Comparison of ENCODE assay signal across 9 cellular contexts in genomic region chr11:113778111-113778910, GRCh38. TPM values are rescaled to one million over a fixed set of nuclear protein-coding genes. Genes with fewer than 3 reads are reported as not detected.
DNase-seq lines count a peak whose midpoint lies in the region; ATAC-seq and TF ChIP-seq lines count a peak whose summit lies in the region.
"Had no signal": no experiment of that assay in that cellular context is flagged by ENCODE, and none has a peak within 500 bp of the region (broad histone marks: within the 10 kb centered on the region; RNA-seq: fewer than 3 reads in every experiment).

No MANE protein-coding gene starts in this region.

- H3K4me2 ChIP-seq in GM23248 (ENCODE audit: unreplicated experiment) = peak overlapping the region; percentile 34

- H3K27me3 ChIP-seq in GM23248 (replicated peaks; ENCODE audit: insufficient read depth) (peaks cover 32% of the 10 kb centered on the region; the same call in 1 of the 2 replicates), gastroesophageal sphincter (no peaks in the 10 kb centered on the region)
- no peaks in the 10 kb centered on the region for H3K27me3 ChIP-seq in effector memory CD4-positive, alpha-beta T cell (replicated peaks; ENCODE audit: control insufficient read depth, insufficient read depth, low read length, poor library complexity, severe bottlenecking)

- ATAC-seq in gastroesophageal sphincter (no peak), HG03457 (IDR thresholded peaks at IDR 0.05; ENCODE audit: unreplicated experiment) (no peak), GM19455 (IDR thresholded peaks at IDR 0.05; ENCODE audit: unreplicated experiment) (no peak)
- ATAC-seq in activated naive CD4-positive, alpha-beta T cell treated with anti-CD3 and anti-CD28 coated beads, Interleukin-2, amount 50 U/mL, for 72 hours = no peak

- no peaks in the 10 kb centered on the region for H3K9me3 Mint-ChIP-seq in activated naive CD4-positive, alpha-beta T cell treated with anti-CD3 and anti-CD28 coated beads, Interleukin-2, amount 50 U/mL, for 72 hours

- peaks cover 7% of the 10 kb centered on the region; the same call in 1 of the 2 replicates for H3F3A ChIP-seq in GM23248 (ENCODE audit: insufficient read depth)

- 36 to 38% methylated on average over 11 of the region's 11 CpGs for WGBS in GM23248 (ENCODE audit: low coverage in 1 of 2, low lambda C conversion rate in 2 of 2, missing lambda C conversion rate in 2 of 2), 2 experiments
- WGBS in gastroesophageal sphincter (ENCODE audit: low coverage in 1 of 2), 2 donors = 35 to 42% methylated on average over 11 of the region's 11 CpGs

- no peak overlapping the region for H3K27ac Mint-ChIP-seq in activated naive CD4-positive, alpha-beta T cell treated with anti-CD3 and anti-CD28 coated beads, Interleukin-2, amount 50 U/mL, for 72 hours

- H4K20me1 ChIP-seq in GM23248 (ENCODE audit: insufficient read depth) = no peaks in the 10 kb centered on the region

- H3K79me2 ChIP-seq in GM23248 (ENCODE audit: insufficient read depth) = peaks cover 2% of the 10 kb centered on the region

- no peak for TF ChIP-seq EP300 in gastroesophageal sphincter (IDR thresholded peaks at IDR 0.05)

- H3K27ac ChIP-seq in GM23248 = no peak overlapping the region
- H3K27ac ChIP-seq in gastroesophageal sphincter = peak overlapping the region in 3 of 4 donors; percentile 58 to 75 (median 60)
- H3K27ac ChIP-seq in effector memory CD4-positive, alpha-beta T cell (ENCODE audit: insufficient read depth, low read length, poor library complexity, severe bottlenecking) = no peak overlapping the region

- H2AFZ ChIP-seq in GM23248 = peak overlapping the region; percentile 18; the same call in 1 of the 2 replicates

- no peak overlapping the region for H3K9ac ChIP-seq in GM23248

- H3K36me3 ChIP-seq in GM23248 (ENCODE audit: low read depth) (no peaks in the 10 kb centered on the region), gastroesophageal sphincter (no peaks in the 10 kb centered on the region)
- H3K36me3 ChIP-seq in effector memory CD4-positive, alpha-beta T cell (ENCODE audit: control insufficient read depth, insufficient read depth, low read length) = no peaks in the 10 kb centered on the region

- no peaks in the 10 kb centered on the region for H3K9me2 ChIP-seq in GM23248 (ENCODE audit: insufficient read depth)

- H3K4me1 ChIP-seq in GM23248 (ENCODE audit: insufficient read depth) (peaks cover 3% of the 10 kb centered on the region), gastroesophageal sphincter (peaks cover 0 to 10% (median 0%) of the 10 kb centered on the region in 3 donors)
- no peaks in the 10 kb centered on the region for H3K4me1 ChIP-seq in effector memory CD4-positive, alpha-beta T cell (ENCODE audit: control insufficient read depth, insufficient read depth, low read length, poor library complexity, severe bottlenecking)

- H3K36me3 Mint-ChIP-seq in activated naive CD4-positive, alpha-beta T cell treated with anti-CD3 and anti-CD28 coated beads, Interleukin-2, amount 50 U/mL, for 72 hours = peaks cover 4% of the 10 kb centered on the region in 2 donors

- DNase-seq in GM23248 (peak; percentile 83), SHP77 treated with DMSO at 0.1 percent for 48 hours (lab: John Stamatoyannopoulos, UW) (peak; percentile 29), pulmonary artery endothelial cell (ENCODE audit: low read depth, low spot score) (peak; percentile 19)
- DNase-seq in effector memory CD4-positive, alpha-beta T cell = no peak
- DNase-seq in activated naive CD4-positive, alpha-beta T cell treated with anti-CD3 and anti-CD28 coated beads, Interleukin-2, amount 50 U/mL, for 72 hours (ENCODE audit: low spot score in 2 of 2) = no peak

- in situ Hi-C loops in GM23248 (cut with MboI) = no loop called here

- no peak for TF ChIP-seq POLR2A in gastroesophageal sphincter (IDR thresholded peaks at IDR 0.05)

- no peaks in the 10 kb centered on the region for H3K9me3 ChIP-seq in GM23248 (ENCODE audit: low read depth)
- H3K9me3 ChIP-seq in gastroesophageal sphincter = no peaks in the 10 kb centered on the region
- no peaks in the 10 kb centered on the region for H3K9me3 ChIP-seq in effector memory CD4-positive, alpha-beta T cell (ENCODE audit: control insufficient read depth, low read length)

- H3K4me3 ChIP-seq in GM23248 = peak overlapping the region; percentile 38
- H3K4me3 ChIP-seq in gastroesophageal sphincter = peak overlapping the region in 1 of 2 donors; percentile 9
- H3K4me3 ChIP-seq in effector memory CD4-positive, alpha-beta T cell (ENCODE audit: insufficient read depth, low read depth, low read length, poor library complexity, severe bottlenecking) = no peak overlapping the region

- TF ChIP-seq CTCF in gastroesophageal sphincter (IDR thresholded peaks at IDR 0.05) = no peak

RNA-seq across cellular contexts. Expression of gene CLDN25, which starts 1.3 kb away (rescaled TPM):
- total RNA-seq in GM23248 (2014; rRNA removed; shearing (Covaris generic)) = not detected in 2 replicates
- polyA plus RNA-seq in GM23248 (2016; fragmentation: Nextera tagmentation; extraction: Ambion mirVana) = not detected in 2 replicates
- total RNA-seq in gastroesophageal sphincter = not detected
- not detected in 2 replicates for total RNA-seq in pulmonary artery endothelial cell
- not detected for total RNA-seq in activated naive CD4-positive, alpha-beta T cell treated with anti-CD3 and anti-CD28 coated beads, Interleukin-2, amount 50 U/mL, for 72 hours
- polyA plus RNA-seq: adipose tissue had no signal

RNA-seq across cellular contexts. Expression of gene ZW10, which starts 4.8 kb away (rescaled TPM):
- 19.7 and 21.6 TPM in 2 replicates for total RNA-seq in GM23248 (2014; rRNA removed; shearing (Covaris generic))
- 18.0 and 18.1 TPM in 2 replicates for polyA plus RNA-seq in GM23248 (2016; fragmentation: Nextera tagmentation; extraction: Ambion mirVana)
- total RNA-seq in gastroesophageal sphincter = 10 to 100 TPM in 3 of 4 donors, 1 to 10 TPM in 1; 9.8 to 15.8 (median 13.0) TPM
- total RNA-seq in pulmonary artery endothelial cell = 25.3 and 31.4 TPM in 2 replicates
- 10 to 100 TPM; 16.5 to 18.5 TPM for total RNA-seq in activated naive CD4-positive, alpha-beta T cell treated with anti-CD3 and anti-CD28 coated beads, Interleukin-2, amount 50 U/mL, for 72 hours

Comparison
In these comparisons a context has a peak if more than half of its experiments do, and no peak if none do; other contexts are left out.
1. DNase-seq: peak in GM23248 (single experiment), SHP77 treated with DMSO at 0.1 percent for 48 hours (single experiment) and pulmonary artery endothelial cell (single experiment); none in effector memory CD4-positive, alpha-beta T cell (0 of 3) and activated naive CD4-positive, alpha-beta T cell treated with anti-CD3 and anti-CD28 coated beads, Interleukin-2, amount 50 U/mL, for 72 hours (0 of 2).
2. H3K27ac ChIP-seq: peak in gastroesophageal sphincter (3 of 4); none in GM23248 (single experiment) and effector memory CD4-positive, alpha-beta T cell (single experiment).